ENCODE assay signal across 13 cellular contexts in genomic region chr13:52348081-52348480, GRCh38. TPM values are rescaled to one million over a fixed set of nuclear protein-coding genes. Genes with fewer than 3 reads are reported as not detected.
A peak's percentile ranks its signal among the peaks of the same experiment; 100 is the strongest.
DNase-seq lines count a peak whose midpoint lies in the region; TF ChIP-seq lines count a peak whose summit lies in the region.
"Had no signal": no experiment of that assay in that cellular context is flagged by ENCODE, and none has a peak within 500 bp of the region (broad histone marks: within the 10 kb centered on the region; RNA-seq: fewer than 3 reads in every experiment).

No MANE protein-coding gene starts in this region.

- TF ChIP-seq RAD21 in SK-N-SH (IDR thresholded peaks at IDR 0.05; ENCODE audit: low read length): no peak

- H3K36me3 ChIP-seq in SK-N-SH (replicated peaks in 1 of 2; ENCODE audit: control insufficient read depth in 1 of 2, insufficient read depth in 2 of 2, low read length in 1 of 2) (no peaks in the 10 kb centered on the region), trophoblast cell (ENCODE audit: control insufficient read depth in 1 of 2, insufficient read depth in 2 of 2, low read length in 2 of 2) (no peaks in the 10 kb centered on the region)
- H3K36me3 ChIP-seq: thoracic aorta had no signal

- DNase-seq in GM03348 (ENCODE audit: low spot score) (peak; percentile 85), SK-N-SH (no peak), fibroblast of peridontal ligament (ENCODE audit: extremely low read depth) (peak; percentile 95), trophoblast cell (peak; percentile 0 to 14), NOMO-1 (lab: John Stamatoyannopoulos, UW; ENCODE audit: unreplicated experiment in 2 of 2) (no peak), iPS-NIHi11 (ENCODE audit: low spot score) (no peak), NCI-H2029 (lab: John Stamatoyannopoulos, UW) (no peak)
- no peak for DNase-seq in stimulated activated CD4-positive, alpha-beta T cell treated with anti-CD3 and anti-CD28 coated beads, Interleukin-4, amount 100 ng/mL, for 4 hours
- DNase-seq: DMS53, NCI-H524, T-helper 1 cell had no signal

- peak overlapping the region; percentile 64; the same call in 1 of the 2 replicates for H2AFZ ChIP-seq in SK-N-SH (ENCODE audit: low read depth)
- H2AFZ ChIP-seq in trophoblast cell (ENCODE audit: insufficient read depth, low read length, poor library complexity): no peak overlapping the region
- H2AFZ ChIP-seq: parathyroid adenoma had no signal

- H3K9ac ChIP-seq in SK-N-SH: peak overlapping the region; percentile 40; the same call in 1 of the 2 replicates
- no peak overlapping the region for H3K9ac ChIP-seq in trophoblast cell (ENCODE audit: low read length)
- H3K9ac ChIP-seq: parathyroid adenoma had no signal

- H3K9me3 ChIP-seq in SK-N-SH: no peaks in the 10 kb centered on the region
- H3K9me3 ChIP-seq in trophoblast cell (ENCODE audit: insufficient read depth, low read depth, low read length): no peaks in the 10 kb centered on the region
- H3K9me3 ChIP-seq: thoracic aorta had no signal

- no peak overlapping the region for H4K12ac ChIP-seq in trophoblast cell (ENCODE audit: low read depth, low read length)

- CTCF ChIA-PET in SK-N-SH (lab: Yijun Ruan, JAX): interaction anchor here (7.1 kb wide), 1 partner anchor 102 kb away, joined by 59 read pairs; the partner anchor contains the start of gene VPS36

- H3K4me3 ChIP-seq in SK-N-SH (ENCODE audit: low read depth in 2 of 2, low read length in 1 of 2): no peak overlapping the region; a peak in 1 of 4 replicates
- H3K4me3 ChIP-seq in trophoblast cell (ENCODE audit: low read depth, low read length): no peak overlapping the region
- H3K4me3 ChIP-seq: thoracic aorta had no signal

- H3K79me1 ChIP-seq in trophoblast cell (ENCODE audit: low read length): no peaks in the 10 kb centered on the region

- H3K23ac ChIP-seq in trophoblast cell (ENCODE audit: low read length): no peak overlapping the region

- no peak overlapping the region for H3K4ac ChIP-seq in trophoblast cell (ENCODE audit: low read depth, low read length)

- H3K18ac ChIP-seq in trophoblast cell (ENCODE audit: low read length): no peak overlapping the region

- H2AK5ac ChIP-seq in trophoblast cell (ENCODE audit: low read length): no peak overlapping the region

- H4K20me1 ChIP-seq in SK-N-SH (ENCODE audit: insufficient read depth): no peaks in the 10 kb centered on the region

- H2BK5ac ChIP-seq in trophoblast cell (ENCODE audit: low read depth, low read length, poor library complexity): no peak overlapping the region

- no peak overlapping the region for H4K8ac ChIP-seq in trophoblast cell (ENCODE audit: low read depth, low read length)

- H3K14ac ChIP-seq in trophoblast cell (ENCODE audit: low read length): no peak overlapping the region

- H3F3A ChIP-seq in SK-N-SH (replicated peaks; ENCODE audit: insufficient read depth): peaks cover 29% of the 10 kb centered on the region

- no peak overlapping the region for H2BK12ac ChIP-seq in trophoblast cell (ENCODE audit: low read length)

- H3K79me2 ChIP-seq in SK-N-SH (ENCODE audit: insufficient read depth) (no peaks in the 10 kb centered on the region), trophoblast cell (ENCODE audit: control insufficient read depth, insufficient read depth, low read length, poor library complexity) (no peaks in the 10 kb centered on the region)
- H3K79me2 ChIP-seq: parathyroid adenoma had no signal

- H2BK120ac ChIP-seq in trophoblast cell (ENCODE audit: insufficient read depth, low read length, poor library complexity): no peak overlapping the region

- H4K91ac ChIP-seq in trophoblast cell (ENCODE audit: low read depth, low read length): no peak overlapping the region

- no peaks in the 10 kb centered on the region for H3K27me3 ChIP-seq in SK-N-SH (ENCODE audit: insufficient read depth)
- H3K27me3 ChIP-seq in trophoblast cell (ENCODE audit: insufficient read depth, low read length): no peaks in the 10 kb centered on the region

- H3K4me1 ChIP-seq in SK-N-SH (ENCODE audit: control insufficient read depth in 1 of 2, insufficient read depth in 2 of 2, low read depth in 1 of 2, low read length in 1 of 2): peaks cover 0 to 27% of the 10 kb centered on the region in 2 experiments; a peak in 1 of 4 replicates
- H3K4me1 ChIP-seq in trophoblast cell (ENCODE audit: control insufficient read depth in 1 of 2, insufficient read depth in 2 of 2, low read length in 2 of 2): no peaks in the 10 kb centered on the region
- H3K4me1 ChIP-seq: parathyroid adenoma had no signal

- no peaks in the 10 kb centered on the region for H3K9me2 ChIP-seq in SK-N-SH

- peak overlapping the region; percentile 58 to 82; a peak in 3 of 4 replicates for H3K27ac ChIP-seq in SK-N-SH (ENCODE audit: low read depth in 2 of 2, low read length in 1 of 2)
- no peak overlapping the region for H3K27ac ChIP-seq in trophoblast cell (ENCODE audit: low read depth, low read length)
- H3K27ac ChIP-seq: parathyroid adenoma, thoracic aorta had no signal

- TF ChIP-seq EP300 in SK-N-SH (IDR thresholded peaks at IDR 0.05; ENCODE audit: borderline replicate concordance in 1 of 2, low read depth in 1 of 2, low read length in 1 of 2): peak; percentile 30 to 89; a peak in 3 of 4 replicates

- no peak for TF ChIP-seq CTCF in SK-N-SH (IDR thresholded peaks at IDR 0.05)

- 4% methylated on average over 4 of the region's 4 CpGs for WGBS in SK-N-SH (ENCODE audit: low lambda C conversion rate)
- WGBS in trophoblast cell (ENCODE audit: extremely low coverage, insufficient coverage, insufficient read length): no CpG with 5 or more reads among the region's 4 CpGs

- POLR2A ChIA-PET in SK-N-SH (lab: Yijun Ruan, JAX): no interaction called here

- H3K4me2 ChIP-seq in SK-N-SH (peak overlapping the region; percentile 28; the same call in 1 of the 2 replicates), trophoblast cell (ENCODE audit: low read length) (no peak overlapping the region)

TF ChIP-seq in SK-N-SH, 30 proteins besides CTCF, POLR2A, EP300 and RAD21 (continues in another document):
- TF ChIP-seq, protein P1, sequence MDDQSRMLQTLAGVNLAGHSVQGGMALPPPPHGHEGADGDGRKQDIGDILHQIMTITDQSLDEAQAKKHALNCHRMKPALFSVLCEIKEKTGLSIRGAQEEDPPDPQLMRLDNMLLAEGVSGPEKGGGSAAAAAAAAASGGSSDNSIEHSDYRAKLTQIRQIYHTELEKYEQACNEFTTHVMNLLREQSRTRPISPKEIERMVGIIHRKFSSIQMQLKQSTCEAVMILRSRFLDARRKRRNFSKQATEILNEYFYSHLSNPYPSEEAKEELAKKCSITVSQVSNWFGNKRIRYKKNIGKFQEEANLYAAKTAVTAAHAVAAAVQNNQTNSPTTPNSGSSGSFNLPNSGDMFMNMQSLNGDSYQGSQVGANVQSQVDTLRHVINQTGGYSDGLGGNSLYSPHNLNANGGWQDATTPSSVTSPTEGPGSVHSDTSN (IDR thresholded peaks at IDR 0.05): peak; percentile 90
- TF ChIP-seq TAF1 (IDR thresholded peaks at IDR 0.05; ENCODE audit: borderline replicate concordance, low read depth, low read length) (no peak), GABPA (IDR thresholded peaks at IDR 0.05; ENCODE audit: low read depth) (0 out of 2 replicates have a peak, but pooled peaks have one; percentile 11), RCOR1 (IDR thresholded peaks at IDR 0.05; ENCODE audit: low read length) (no peak), POLR2AphosphoS5 (IDR thresholded peaks at IDR 0.05; ENCODE audit: low read depth, low read length) (peak; percentile 51; the same call in 1 of the 2 replicates), FOXM1 (IDR thresholded peaks at IDR 0.05; ENCODE audit: low read depth) (peak; percentile 55; the same call in 1 of the 2 replicates), TCF12 (IDR thresholded peaks at IDR 0.05) (peak; percentile 83), FOSL2 (IDR thresholded peaks at IDR 0.05; ENCODE audit: borderline replicate concordance, low read depth) (peak; percentile 48; the same call in 1 of the 2 replicates), RXRA (IDR thresholded peaks at IDR 0.05; ENCODE audit: borderline replicate concordance, low read depth) (peak; percentile 29; the same call in 1 of the 2 replicates)
- TF ChIP-seq, protein P2, sequence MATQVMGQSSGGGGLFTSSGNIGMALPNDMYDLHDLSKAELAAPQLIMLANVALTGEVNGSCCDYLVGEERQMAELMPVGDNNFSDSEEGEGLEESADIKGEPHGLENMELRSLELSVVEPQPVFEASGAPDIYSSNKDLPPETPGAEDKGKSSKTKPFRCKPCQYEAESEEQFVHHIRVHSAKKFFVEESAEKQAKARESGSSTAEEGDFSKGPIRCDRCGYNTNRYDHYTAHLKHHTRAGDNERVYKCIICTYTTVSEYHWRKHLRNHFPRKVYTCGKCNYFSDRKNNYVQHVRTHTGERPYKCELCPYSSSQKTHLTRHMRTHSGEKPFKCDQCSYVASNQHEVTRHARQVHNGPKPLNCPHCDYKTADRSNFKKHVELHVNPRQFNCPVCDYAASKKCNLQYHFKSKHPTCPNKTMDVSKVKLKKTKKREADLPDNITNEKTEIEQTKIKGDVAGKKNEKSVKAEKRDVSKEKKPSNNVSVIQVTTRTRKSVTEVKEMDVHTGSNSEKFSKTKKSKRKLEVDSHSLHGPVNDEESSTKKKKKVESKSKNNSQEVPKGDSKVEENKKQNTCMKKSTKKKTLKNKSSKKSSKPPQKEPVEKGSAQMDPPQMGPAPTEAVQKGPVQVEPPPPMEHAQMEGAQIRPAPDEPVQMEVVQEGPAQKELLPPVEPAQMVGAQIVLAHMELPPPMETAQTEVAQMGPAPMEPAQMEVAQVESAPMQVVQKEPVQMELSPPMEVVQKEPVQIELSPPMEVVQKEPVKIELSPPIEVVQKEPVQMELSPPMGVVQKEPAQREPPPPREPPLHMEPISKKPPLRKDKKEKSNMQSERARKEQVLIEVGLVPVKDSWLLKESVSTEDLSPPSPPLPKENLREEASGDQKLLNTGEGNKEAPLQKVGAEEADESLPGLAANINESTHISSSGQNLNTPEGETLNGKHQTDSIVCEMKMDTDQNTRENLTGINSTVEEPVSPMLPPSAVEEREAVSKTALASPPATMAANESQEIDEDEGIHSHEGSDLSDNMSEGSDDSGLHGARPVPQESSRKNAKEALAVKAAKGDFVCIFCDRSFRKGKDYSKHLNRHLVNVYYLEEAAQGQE (IDR thresholded peaks at IDR 0.05; ENCODE audit: low read depth, low read length): peak; percentile 69; the same call in 1 of the 2 replicates
- TF ChIP-seq, protein P3, sequence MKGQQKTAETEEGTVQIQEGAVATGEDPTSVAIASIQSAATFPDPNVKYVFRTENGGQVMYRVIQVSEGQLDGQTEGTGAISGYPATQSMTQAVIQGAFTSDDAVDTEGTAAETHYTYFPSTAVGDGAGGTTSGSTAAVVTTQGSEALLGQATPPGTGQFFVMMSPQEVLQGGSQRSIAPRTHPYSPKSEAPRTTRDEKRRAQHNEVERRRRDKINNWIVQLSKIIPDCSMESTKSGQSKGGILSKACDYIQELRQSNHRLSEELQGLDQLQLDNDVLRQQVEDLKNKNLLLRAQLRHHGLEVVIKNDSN (IDR thresholded peaks at IDR 0.05; ENCODE audit: borderline replicate concordance, low read depth): peak; percentile 27; the same call in 1 of the 2 replicates

RNA-seq across cellular contexts. Expression of gene THSD1, which starts 57.9 kb away (rescaled TPM):
- 8.9 and 10.1 TPM in 2 replicates for polyA plus RNA-seq in SK-N-SH (2012; rRNA removed)
- polyA plus RNA-seq in SK-N-SH (2012; cell fraction: cytosol; rRNA removed): 6.2 and 8.1 TPM in 2 replicates
- 12.0 and 14.6 TPM in 2 replicates for polyA plus RNA-seq in SK-N-SH (2012; cell fraction: nucleus; rRNA removed)
- 0.16 and 0.21 TPM in 2 replicates for polyA plus RNA-seq in trophoblast cell (2013)

Comparison
In these comparisons a context has a peak if more than half of its experiments do, and no peak if none do; other contexts are left out.
1. DNase-seq: peak in GM03348 (single experiment), fibroblast of peridontal ligament (single experiment) and trophoblast cell (2 of 2); none in SK-N-SH (single experiment), stimulated activated CD4-positive, alpha-beta T cell treated with anti-CD3 and anti-CD28 coated beads, Interleukin-4, amount 100 ng/mL, for 4 hours (0 of 2), NOMO-1 (0 of 2), iPS-NIHi11 (single experiment) and NCI-H2029 (single experiment).